17 cellular contexts compared by ENCODE assay signal in the genomic region with DNA sequence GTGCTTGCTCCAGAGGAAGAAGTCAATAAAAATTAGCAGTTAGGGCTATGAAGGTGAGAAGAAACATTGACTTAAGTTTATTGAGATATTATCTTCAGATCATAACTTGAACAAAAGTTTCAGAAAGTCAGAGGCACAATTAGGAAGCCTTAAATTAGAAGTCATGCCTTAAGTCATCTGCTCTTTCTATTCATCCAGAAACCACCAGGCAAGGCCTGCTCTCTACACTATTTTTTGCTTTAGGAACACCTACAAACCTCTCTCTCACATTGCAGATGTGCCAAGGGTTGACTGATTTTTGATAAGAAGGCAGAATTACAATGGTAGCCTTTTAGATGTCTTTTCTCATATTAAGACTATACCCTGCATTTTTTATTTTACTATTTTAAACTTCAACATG.
DNase-seq lines count a peak whose midpoint lies in the region; ATAC-seq, FAIRE-seq and TF ChIP-seq lines count a peak whose summit lies in the region.
"Had no signal": no experiment of that assay in that cellular context is flagged by ENCODE, and none has a peak within 500 bp of the region (broad histone marks: within the 10 kb centered on the region; RNA-seq: fewer than 3 reads in every experiment).

No MANE protein-coding gene starts in this region.

- TF ChIP-seq CTCF in GM10266 (IDR thresholded peaks at IDR 0.05; ENCODE audit: control insufficient read depth, insufficient read depth, low read depth, missing control alignments): no peak
- no peak for TF ChIP-seq CTCF in GM12878 (IDR thresholded peaks at IDR 0.05 in 2 of 3, conservative IDR thresholded peaks at IDR 0.05 in 1 of 3; ENCODE audit: control insufficient read depth in 2 of 3, extremely low read depth in 1 of 3, insufficient read depth in 1 of 3, low read depth in 3 of 3, low read length in 3 of 3)

- RAD21 ChIA-PET in GM12878 (lab: Charles Lee; ENCODE audit: unreplicated experiment): no interaction called here

- H3K9ac ChIP-seq in GM12878 (ENCODE audit: control insufficient read depth, insufficient read depth, low read length): no peak overlapping the region
- H3K9ac ChIP-seq: BLaER1 treated with 17β-estradiol and CSF1 and Interleukin-3, amounts not matched to agents 10 nM and 100 nM had no signal

- H3K9me3 ChIP-seq in GM12878 (replicated peaks; ENCODE audit: control insufficient read depth, insufficient read depth, low read length): no peaks in the 10 kb centered on the region

- ATAC-seq in GM18868 (IDR thresholded peaks at IDR 0.05; ENCODE audit: unreplicated experiment) (peak; percentile 77), HG02885 (IDR thresholded peaks at IDR 0.05; ENCODE audit: poor library complexity, unreplicated experiment) (peak; percentile 63), GM12878 (peak; percentile 42; the same call in 2 of the 3 replicates), GM18502 (IDR thresholded peaks at IDR 0.05; ENCODE audit: poor library complexity, unreplicated experiment) (no peak)
- ATAC-seq: CD8-positive, alpha-beta T cell had no signal

- H3K4me1 ChIP-seq in GM12878 (ENCODE audit: control insufficient read depth, insufficient read depth, low read length): no peaks in the 10 kb centered on the region

- H3K36me3 ChIP-seq in GM12878 (ENCODE audit: control insufficient read depth in 2 of 2, insufficient read depth in 2 of 2, low read length in 1 of 2): no peaks in the 10 kb centered on the region
- H3K36me3 ChIP-seq: BLaER1 treated with 17β-estradiol and CSF1 and Interleukin-3, amounts not matched to agents 10 nM and 100 nM had no signal

- H3K4me3 ChIP-seq in GM12878: no peak overlapping the region
- H3K4me3 ChIP-seq: BLaER1 treated with 17β-estradiol and CSF1 and Interleukin-3, amounts not matched to agents 10 nM and 100 nM had no signal

- no peak for TF ChIP-seq RAD21 in GM12878 (IDR thresholded peaks at IDR 0.05; ENCODE audit: insufficient read depth, low read depth, low read length)

- in situ Hi-C loops in GM12878 (cut with MboI): no loop called here

- no peaks in the 10 kb centered on the region for H3K27me3 ChIP-seq in GM12878 (replicated peaks in 1 of 2; ENCODE audit: control insufficient read depth in 2 of 2, insufficient read depth in 2 of 2, low read length in 1 of 2)
- H3K27me3 ChIP-seq: BLaER1 treated with 17β-estradiol and CSF1 and Interleukin-3, amounts not matched to agents 10 nM and 100 nM had no signal

- H3K4me2 ChIP-seq in GM12878 (ENCODE audit: control insufficient read depth, insufficient read depth): no peak overlapping the region
- H3K4me2 ChIP-seq: BLaER1 treated with 17β-estradiol and CSF1 and Interleukin-3, amounts not matched to agents 10 nM and 100 nM had no signal

- TF ChIP-seq POLR2A in GM12878 (IDR thresholded peaks at IDR 0.05; ENCODE audit: low read depth, low read length): no peak

- no peak overlapping the region for H2AFZ ChIP-seq in GM12878 (ENCODE audit: control insufficient read depth, low read depth, low read length)

- CTCF ChIA-PET in GM12878 (lab: Yijun Ruan, JAX): no interaction called here

- BruUV-seq in GM12878 (replicated peaks; lab: Mats Ljungman, UMichigan): no TSS peak

- TF ChIP-seq EP300 in GM12878 (IDR thresholded peaks at IDR 0.05; ENCODE audit: borderline replicate concordance in 1 of 2, control insufficient read depth in 1 of 2, low read depth in 2 of 2, low read length in 2 of 2): no peak

- SMC1A ChIA-PET in GM12878 (lab: Charles Lee; ENCODE audit: uncharacterized antibody, unreplicated experiment): no interaction called here

- intact Hi-C loops in GM12878 (cut with micrococcal nuclease; ENCODE audit: unreplicated experiment): no loop called here

- DNase-seq in GM10266 (ENCODE audit: extremely low spot score) (peak; percentile 8), GM12878 (ENCODE audit: low read depth, low spot score) (no peak), DMS53 (lab: John Stamatoyannopoulos, UW) (no peak), NCI-H526 (lab: John Stamatoyannopoulos, UW) (no peak)
- DNase-seq: 8988T; CD8-positive, alpha-beta T cell; DMS 273 treated with DMSO at 0.1 percent for 48 hours; DMS79; GDM1; H9; Kasumi-1; KG1 had no signal

- H4K20me1 ChIP-seq in GM12878 (ENCODE audit: control insufficient read depth, insufficient read depth): no peaks in the 10 kb centered on the region
- H4K20me1 ChIP-seq: BLaER1 treated with 17β-estradiol and CSF1 and Interleukin-3, amounts not matched to agents 10 nM and 100 nM had no signal

- no peak for FAIRE-seq in GM12878 (lab: Jason Lieb, UNC)
- FAIRE-seq: H1 had no signal

- H3K79me2 ChIP-seq in GM12878 (ENCODE audit: control insufficient read depth, insufficient read depth, low read length): no peaks in the 10 kb centered on the region

- POLR2A ChIA-PET in GM12878 (lab: Charles Lee): no interaction called here

- no peak overlapping the region for H3K27ac ChIP-seq in GM12878 (ENCODE audit: control insufficient read depth, insufficient read depth)
- H3K27ac ChIP-seq: BLaER1 treated with 17β-estradiol and CSF1 and Interleukin-3, amounts not matched to agents 10 nM and 100 nM had no signal

TF ChIP-seq in GM12878, 131 proteins besides CTCF, POLR2A, EP300 and RAD21:
- TF ChIP-seq NR2F1 (conservative IDR thresholded peaks at IDR 0.05) (no peak), MYC (IDR thresholded peaks at IDR 0.05; ENCODE audit: insufficient read depth, insufficient read length, insufficient replicate concordance, low read length, severe bottlenecking) (no peak), LARP7 (IDR thresholded peaks at IDR 0.05) (no peak), ZSCAN29 (IDR thresholded peaks at IDR 0.05) (no peak), DPF2 (IDR thresholded peaks at IDR 0.05) (0 out of 2 replicates have a peak, but pooled peaks have one; percentile 27)
